1 cellular context compared by ENCODE assay signal in the genomic region with DNA sequence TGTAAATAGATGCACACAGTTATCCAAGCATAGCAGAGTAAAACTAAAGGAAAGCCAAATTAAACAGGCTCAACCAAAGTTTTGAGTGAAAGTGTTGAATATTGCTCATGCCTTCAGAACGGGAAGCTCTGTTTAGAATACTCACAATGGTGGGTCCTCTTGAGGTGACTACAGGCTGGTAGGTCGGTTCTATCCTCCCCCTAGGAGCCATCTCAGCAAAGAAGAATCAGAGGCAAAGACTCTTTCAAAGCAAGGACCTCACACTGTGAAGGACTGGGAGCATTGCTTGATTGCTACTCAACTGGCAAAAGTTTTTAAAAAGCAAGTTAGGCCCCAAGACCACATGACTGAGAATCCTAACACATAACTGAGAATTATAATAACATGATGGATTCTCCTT.
TF ChIP-seq lines count a peak whose summit lies in the region.

No MANE protein-coding gene starts in this region.

TF ChIP-seq in H1, 55 proteins besides CTCF, POLR2A, EP300 and RAD21:
- TF ChIP-seq MAX (IDR thresholded peaks at IDR 0.05) (no peak), BCL11A (IDR thresholded peaks at IDR 0.05; ENCODE audit: low read depth in 2 of 2, low read length in 2 of 2) (no peak), SP2 (IDR thresholded peaks at IDR 0.05; ENCODE audit: low read length) (no peak), YY1 (IDR thresholded peaks at IDR 0.05; ENCODE audit: low read depth, low read length) (no peak), HDAC2 (IDR thresholded peaks at IDR 0.05; ENCODE audit: borderline replicate concordance in 1 of 2, low read depth in 2 of 2, low read length in 2 of 2) (no peak), EZH2 (IDR thresholded peaks at IDR 0.05; ENCODE audit: low read depth, low read length, severe bottlenecking) (no peak), RFX5 (IDR thresholded peaks at IDR 0.05; ENCODE audit: borderline replicate concordance, low read depth, low read length) (no peak), NANOG (IDR thresholded peaks at IDR 0.05; ENCODE audit: insufficient read depth, low read depth, low read length, poor library complexity, severe bottlenecking) (no peak), KDM5A (IDR thresholded peaks at IDR 0.05; ENCODE audit: low read length) (no peak), ASH2L (IDR thresholded peaks at IDR 0.05; ENCODE audit: low read length) (no peak), TCF12 (IDR thresholded peaks at IDR 0.05; ENCODE audit: low read depth, low read length) (no peak), SIX5 (IDR thresholded peaks at IDR 0.05; ENCODE audit: low read depth, low read length) (no peak), ZNF274 (IDR thresholded peaks at IDR 0.05; ENCODE audit: borderline replicate concordance, extremely low read depth, low read length) (no peak), CHD1 (IDR thresholded peaks at IDR 0.05; ENCODE audit: low read depth, low read length) (no peak), POU5F1 (IDR thresholded peaks at IDR 0.05; ENCODE audit: low read depth, low read length) (no peak), GABPA (IDR thresholded peaks at IDR 0.05; ENCODE audit: borderline replicate concordance, insufficient read depth, low read length) (no peak), CEBPB (IDR thresholded peaks at IDR 0.05; ENCODE audit: low read depth, low read length) (no peak), SP1 (IDR thresholded peaks at IDR 0.05; ENCODE audit: low read depth, low read length) (no peak), RNF2 (IDR thresholded peaks at IDR 0.05; ENCODE audit: borderline replicate concordance, low read depth, low read length, missing control alignments, poor library complexity, severe bottlenecking) (no peak)
